1 cellular context compared by ENCODE assay signal in the genomic region with DNA sequence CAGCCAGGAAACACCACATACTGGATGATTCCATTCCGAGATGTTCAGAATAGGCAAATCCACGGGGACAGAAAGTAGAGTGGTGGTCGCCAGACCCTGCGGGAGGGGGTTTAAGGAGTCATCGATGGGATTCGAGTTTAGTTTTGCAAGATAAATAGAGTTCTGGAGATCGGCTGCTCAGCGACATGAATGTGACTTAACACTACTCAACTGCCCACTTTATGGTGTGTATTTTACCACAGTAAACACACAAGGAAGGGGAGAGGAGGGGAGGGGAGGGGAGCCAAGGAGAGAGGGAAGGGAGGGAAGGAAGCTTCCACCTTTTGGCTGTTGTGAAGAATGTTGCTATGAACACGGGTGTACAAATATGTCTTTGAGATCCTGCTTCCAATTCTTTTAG.
TF ChIP-seq lines count a peak whose summit lies in the region.

No MANE protein-coding gene starts in this region.

TF ChIP-seq in SK-N-SH, 30 proteins besides CTCF, POLR2A, EP300 and RAD21 (continued from another document):
- TF ChIP-seq ZBTB33 (IDR thresholded peaks at IDR 0.05; ENCODE audit: borderline replicate concordance, low read depth): no peak
- TF ChIP-seq TAF1 (IDR thresholded peaks at IDR 0.05; ENCODE audit: borderline replicate concordance, low read depth, low read length): no peak
- TF ChIP-seq FOSL2 (IDR thresholded peaks at IDR 0.05; ENCODE audit: borderline replicate concordance, low read depth): no peak
- no peak for TF ChIP-seq CHD2 (IDR thresholded peaks at IDR 0.05; ENCODE audit: low read length, partially characterized antibody)
